In genomic region chr2:37982147-37982582, GRCh38 we compare ENCODE assay signal across 8 cellular contexts. TPM values are rescaled to one million over a fixed set of nuclear protein-coding genes. Genes with fewer than 3 reads are reported as not detected.
DNase-seq lines count a peak whose midpoint lies in the region; ATAC-seq, FAIRE-seq and TF ChIP-seq lines count a peak whose summit lies in the region.

No MANE protein-coding gene starts in this region.

- H3K4me1 Mint-ChIP-seq in activated naive CD8-positive, alpha-beta T cell treated with anti-CD3 and anti-CD28 coated beads for 36 hours, result peaks cover 7% of the 10 kb centered on the region

- H3K9me3 Mint-ChIP-seq in activated naive CD8-positive, alpha-beta T cell treated with anti-CD3 and anti-CD28 coated beads for 36 hours, result no peaks in the 10 kb centered on the region

- peak; percentile 85 for TF ChIP-seq CTCF in D721Med (IDR thresholded peaks at IDR 0.05; ENCODE audit: insufficient read depth, missing control alignments)
- TF ChIP-seq CTCF in left ventricle myocardium inferior (IDR thresholded peaks at IDR 0.05; ENCODE audit: borderline replicate concordance), result peak; percentile 90

- FAIRE-seq in D721Med (lab: Jason Lieb, UNC), result no peak

- no peak overlapping the region for H3K27ac Mint-ChIP-seq in activated naive CD8-positive, alpha-beta T cell treated with anti-CD3 and anti-CD28 coated beads for 36 hours

- H3K9ac ChIP-seq in HUES6 (ENCODE audit: low read length), result peak overlapping the region; percentile 11
- no peak overlapping the region for H3K9ac ChIP-seq in rectal smooth muscle tissue (ENCODE audit: low read length)

- peaks cover 11% of the 10 kb centered on the region for H3K9me3 ChIP-seq in HUES6 (ENCODE audit: control insufficient read depth, insufficient read depth, low read depth, low read length)
- no peaks in the 10 kb centered on the region for H3K9me3 ChIP-seq in SJCRH30 (replicated peaks)
- H3K9me3 ChIP-seq in left ventricle myocardium inferior (replicated peaks), result no peaks in the 10 kb centered on the region

- H3K36me3 ChIP-seq in HUES6 (ENCODE audit: control insufficient read depth, insufficient read depth, low read length) (no peaks in the 10 kb centered on the region), SJCRH30 (no peaks in the 10 kb centered on the region), left ventricle myocardium inferior (no peaks in the 10 kb centered on the region), rectal smooth muscle tissue (ENCODE audit: control insufficient read depth, insufficient read depth, low read length) (no peaks in the 10 kb centered on the region)

- H3K27ac ChIP-seq in HUES6 (ENCODE audit: low read depth, low read length) (no peak overlapping the region), SJCRH30 (no peak overlapping the region), left ventricle myocardium inferior (replicated peaks) (no peak overlapping the region), rectal smooth muscle tissue (ENCODE audit: low read depth, low read length) (no peak overlapping the region)

- H3K36me3 Mint-ChIP-seq in activated naive CD8-positive, alpha-beta T cell treated with anti-CD3 and anti-CD28 coated beads for 36 hours, result peaks cover 3% of the 10 kb centered on the region

- DNase-seq in D721Med (ENCODE audit: insufficient read length, low spot score) (no peak), SJCRH30 (peak; percentile 71 to 91), left ventricle myocardium inferior (peak; percentile 64)
- DNase-seq in activated naive CD8-positive, alpha-beta T cell treated with anti-CD3 and anti-CD28 coated beads for 36 hours, result peak; percentile 41

- H3K27me3 Mint-ChIP-seq in activated naive CD8-positive, alpha-beta T cell treated with anti-CD3 and anti-CD28 coated beads for 36 hours, result no peaks in the 10 kb centered on the region

- intact Hi-C loops in left ventricle myocardium inferior (cut with micrococcal nuclease), result loop anchor here (5.0 to 10.0 kb wide), 2 partner anchors 133 to 295 kb away; no protein-coding TSS in a partner anchor

- no peak for ATAC-seq in HG03135 (IDR thresholded peaks at IDR 0.05; ENCODE audit: unreplicated experiment)
- no peak for ATAC-seq in GM18858 (IDR thresholded peaks at IDR 0.05; ENCODE audit: unreplicated experiment)

- H3K4me3 ChIP-seq in HUES6 (ENCODE audit: low read depth, low read length), result peak overlapping the region; percentile 52
- H3K4me3 ChIP-seq in SJCRH30, result no peak overlapping the region
- H3K4me3 ChIP-seq in left ventricle myocardium inferior, result peak overlapping the region; percentile 52
- H3K4me3 ChIP-seq in rectal smooth muscle tissue (ENCODE audit: low read length), result peak overlapping the region; percentile 23

- peaks cover 10% of the 10 kb centered on the region; the same call in 1 of the 2 replicates for H3K4me1 ChIP-seq in HUES6 (ENCODE audit: control insufficient read depth, insufficient read depth, low read length)
- 0 out of 2 replicates have a peak, but pooled peaks cover 2% of the 10 kb centered on the region for H3K4me1 ChIP-seq in SJCRH30
- H3K4me1 ChIP-seq in left ventricle myocardium inferior, result peaks cover 4% of the 10 kb centered on the region
- H3K4me1 ChIP-seq in rectal smooth muscle tissue (ENCODE audit: control insufficient read depth, insufficient read depth, low read length), result no peaks in the 10 kb centered on the region

- H3K27me3 ChIP-seq in HUES6 (ENCODE audit: control insufficient read depth, insufficient read depth, low read length) (no peaks in the 10 kb centered on the region), SJCRH30 (0 out of 2 replicates have a peak, but pooled peaks cover 2% of the 10 kb centered on the region), left ventricle myocardium inferior (ENCODE audit: low read depth) (no peaks in the 10 kb centered on the region), rectal smooth muscle tissue (ENCODE audit: control insufficient read depth, insufficient read depth, low read length) (no peaks in the 10 kb centered on the region)

- H3K4me3 Mint-ChIP-seq in activated naive CD8-positive, alpha-beta T cell treated with anti-CD3 and anti-CD28 coated beads for 36 hours, result peak overlapping the region; percentile 15

RNA-seq across cellular contexts. Expression of gene RMDN2, which starts 57.1 kb away (rescaled TPM):
- total RNA-seq in SJCRH30 (2014; rRNA removed; shearing (Covaris generic)), result 1.5 and 2.1 TPM in 2 replicates
- total RNA-seq in activated naive CD8-positive, alpha-beta T cell treated with anti-CD3 and anti-CD28 coated beads for 36 hours, result 1 to 10 TPM; 2.8 to 3.2 TPM
- 6.5 TPM for total RNA-seq in left ventricle myocardium inferior
